Comparison of ENCODE assay signal across 8 cellular contexts in genomic region chr5:79514391-79515105, GRCh38. TPM values are rescaled to one million over a fixed set of nuclear protein-coding genes. Genes with fewer than 3 reads are reported as not detected.
DNase-seq lines count a peak whose midpoint lies in the region; ATAC-seq, FAIRE-seq and TF ChIP-seq lines count a peak whose summit lies in the region.

No MANE protein-coding gene starts in this region.

- 2% methylated on average over 27 of the region's 38 CpGs for WGBS in mammary epithelial cell (ENCODE audit: low coverage, missing lambda C conversion rate)
- WGBS in small intestine, 3 donors, result 0 to 2% (median 1%) methylated on average over 35 to 38 of the region's 38 CpGs

- H3K4me1 ChIP-seq in ACC112 (ENCODE audit: control insufficient read depth, insufficient read depth, low read length, unreplicated experiment) (peaks cover 10% of the 10 kb centered on the region), mammary epithelial cell (ENCODE audit: insufficient read depth, low read length) (peaks cover 15% of the 10 kb centered on the region), small intestine (ENCODE audit: control insufficient read depth in 2 of 2, insufficient read depth in 1 of 2, low read depth in 1 of 2, low read length in 1 of 2) (no peaks in the 10 kb centered on the region)

- DNase-seq in NCI-H2171 (lab: John Stamatoyannopoulos, UW) (peak; percentile 75), WERI-Rb-1 (peak; percentile 94), mammary epithelial cell (peak; percentile 95), iPS-NIHi11 (ENCODE audit: low spot score) (peak; percentile 92), small intestine (peak; percentile 88)

- H3K27ac ChIP-seq in ACC112 (ENCODE audit: low read depth, low read length) (peak overlapping the region; percentile 79), WERI-Rb-1 (peak overlapping the region; percentile 83), mammary epithelial cell (ENCODE audit: insufficient read depth, low read depth, low read length) (peak overlapping the region; percentile 85), small intestine (ENCODE audit: low read depth in 1 of 2, low read length in 1 of 2) (peak overlapping the region; percentile 79 to 89)

- in situ Hi-C loops in mammary epithelial cell (cut with MboI; ENCODE audit: low sequenced_read_pairs in 2 of 2), result no loop called here

- ATAC-seq in GM18868 (IDR thresholded peaks at IDR 0.05; ENCODE audit: unreplicated experiment) (peak; percentile 79), HG03103 (IDR thresholded peaks at IDR 0.05; ENCODE audit: low read depth, unreplicated experiment) (peak; percentile 66)

- H2AFZ ChIP-seq in ACC112 (ENCODE audit: low read length, unreplicated experiment) (peak overlapping the region; percentile 58), mammary epithelial cell (ENCODE audit: low read depth, low read length) (peak overlapping the region; percentile 89)

- no peaks in the 10 kb centered on the region for H3K9me3 ChIP-seq in WERI-Rb-1 (ENCODE audit: severe bottlenecking)
- H3K9me3 ChIP-seq in mammary epithelial cell (replicated peaks; ENCODE audit: insufficient read depth, low read length), result no peaks in the 10 kb centered on the region
- H3K9me3 ChIP-seq in small intestine (ENCODE audit: control insufficient read depth, low read depth), result no peaks in the 10 kb centered on the region

- no peak for TF ChIP-seq CTCF in WERI-Rb-1 (IDR thresholded peaks at IDR 0.05; ENCODE audit: low read depth, low read length)
- no peak for TF ChIP-seq CTCF in mammary epithelial cell (conservative IDR thresholded peaks at IDR 0.05 in 1 of 2, IDR thresholded peaks at IDR 0.05 in 1 of 2; ENCODE audit: extremely low read depth in 1 of 2, insufficient read depth in 1 of 2, low read depth in 1 of 2, low read length in 2 of 2)

- H3K27me3 ChIP-seq in ACC112 (ENCODE audit: insufficient read depth, low read length) (no peaks in the 10 kb centered on the region), WERI-Rb-1 (ENCODE audit: insufficient read depth, low read depth, severe bottlenecking) (no peaks in the 10 kb centered on the region), mammary epithelial cell (ENCODE audit: insufficient read depth, low read length) (no peaks in the 10 kb centered on the region), small intestine (ENCODE audit: control insufficient read depth in 2 of 2, insufficient read depth in 2 of 2, low read length in 2 of 2) (peaks cover 0 to 4% of the 10 kb centered on the region in 2 donors)

- TSS peak; percentile 93 for BruUV-seq in mammary epithelial cell (replicated peaks; lab: Mats Ljungman, UMichigan)

- FAIRE-seq in small intestine (lab: Jason Lieb, UNC), result no peak

- peaks cover 22% of the 10 kb centered on the region for H3K79me2 ChIP-seq in ACC112 (ENCODE audit: control insufficient read depth, insufficient read depth, low read length, unreplicated experiment)
- H3K79me2 ChIP-seq in mammary epithelial cell (ENCODE audit: insufficient read depth, low read length), result peaks cover 36% of the 10 kb centered on the region

- peak overlapping the region; percentile 83 for H3K4me2 ChIP-seq in mammary epithelial cell (ENCODE audit: insufficient read depth, low read depth, low read length)

- dilution Hi-C loops in mammary epithelial cell (cut with HindIII; ENCODE audit: low sequenced_read_pairs), result no loop called here

- H3K36me3 ChIP-seq in ACC112 (ENCODE audit: insufficient read depth, low read length) (no peaks in the 10 kb centered on the region), WERI-Rb-1 (no peaks in the 10 kb centered on the region; the same call in 1 of the 2 replicates), mammary epithelial cell (ENCODE audit: insufficient read depth, low read length) (no peaks in the 10 kb centered on the region), small intestine (ENCODE audit: control insufficient read depth in 2 of 2, insufficient read depth in 2 of 2, low read length in 2 of 2) (no peaks in the 10 kb centered on the region)

- H4K20me1 ChIP-seq in mammary epithelial cell (ENCODE audit: insufficient read depth, low read length), result no peaks in the 10 kb centered on the region

- H3K4me3 ChIP-seq in ACC112 (ENCODE audit: low read depth, low read length) (peak overlapping the region; percentile 87), WERI-Rb-1 (ENCODE audit: low read depth, low read length) (peak overlapping the region; percentile 65), mammary epithelial cell (replicated peaks in 1 of 3; ENCODE audit: insufficient read depth in 1 of 3, low read depth in 2 of 3, low read length in 3 of 3) (peak overlapping the region; percentile 73 to 77 (median 74)), small intestine (ENCODE audit: low read depth in 1 of 2, low read length in 2 of 2) (peak overlapping the region; percentile 69 to 73)

- CTCF ChIA-PET in mammary epithelial cell (lab: Charles Lee; ENCODE audit: low non-redundant PET), result interaction anchor here (0.5 to 0.6 kb wide), 2 partner anchors 10 to 459 kb away, joined by 3 read pairs; no protein-coding TSS in a partner anchor

- H3K9ac ChIP-seq in mammary epithelial cell (ENCODE audit: insufficient read depth, low read length), result peak overlapping the region; percentile 86

- intact Hi-C loops in mammary epithelial cell (cut with micrococcal nuclease), result loop anchor here (5.0 kb wide), 2 partner anchors 382 to 487 kb away; no protein-coding TSS in a partner anchor

RNA-seq across cellular contexts. Expression of gene HOMER1, which starts 0.6 kb away (rescaled TPM):
- total RNA-seq in mammary epithelial cell, result 10 to 100 TPM; 19.1 to 24.7 TPM
- polyA plus RNA-seq in mammary epithelial cell, result 5.2 TPM
- 3.8 TPM for polyA minus RNA-seq in mammary epithelial cell
- under 1 TPM in 2 of 3 donors, not detected in 1; 0.27 to 0.39 TPM for polyA plus RNA-seq in small intestine

Comparison
In these comparisons a context has a peak if more than half of its experiments do, and no peak if none do; other contexts are left out.
1. Peak in every context shown above with its lines: DNase-seq, ATAC-seq, H3K4me3 ChIP-seq and H3K27ac ChIP-seq.